In genomic region chr2:129957891-129958290, GRCh38 we compare ENCODE assay signal across 22 cellular contexts. TPM values are rescaled to one million over a fixed set of nuclear protein-coding genes. Genes with fewer than 3 reads are reported as not detected.
DNase-seq lines count a peak whose midpoint lies in the region; FAIRE-seq and TF ChIP-seq lines count a peak whose summit lies in the region.
"Had no signal": no experiment of that assay in that cellular context is flagged by ENCODE, and none has a peak within 500 bp of the region (broad histone marks: within the 10 kb centered on the region; RNA-seq: fewer than 3 reads in every experiment).

No MANE protein-coding gene starts in this region.

- no peak overlapping the region for H3K56ac ChIP-seq in H1 (replicated peaks; ENCODE audit: insufficient read length, low read depth, low read length)

- no peak overlapping the region for H2BK120ac ChIP-seq in H1 (replicated peaks; ENCODE audit: low read depth, low read length)

- no peaks in the 10 kb centered on the region for H3K23me2 ChIP-seq in H1 (ENCODE audit: low read depth, low read length)

- POLR2A ChIA-PET in H1 (lab: Charles Lee; ENCODE audit: partially characterized antibody): no interaction called here

- H3K27ac ChIP-seq in H1 (ENCODE audit: low read depth, low read length) (no peak overlapping the region), SJCRH30 (no peak overlapping the region)
- H3K27ac ChIP-seq: 22Rv1, A549, C4-2B, GM23248 had no signal

- no peak overlapping the region for H3K9ac ChIP-seq in H1 (replicated peaks in 1 of 4; ENCODE audit: extremely low read depth in 1 of 4, low read depth in 3 of 4, low read length in 3 of 4)
- H3K9ac ChIP-seq: GM23248 had no signal

- CTCF ChIA-PET in H1 (lab: Charles Lee; ENCODE audit: partially characterized antibody): no interaction called here

- WGBS in H1 (ENCODE audit: extremely low coverage in 1 of 2, insufficient coverage in 1 of 2, insufficient read length in 1 of 2, insufficient replicate concordance in 2 of 2, low coverage in 1 of 2, low lambda C conversion rate in 2 of 2, missing lambda C conversion rate in 1 of 2), 2 experiments: 88% methylated on average over 4 of the region's 4 CpGs; no CpG with 5 or more reads in 1 of the 2 experiments

- no peak overlapping the region for H3K14ac ChIP-seq in H1 (ENCODE audit: insufficient read length)

- no peak overlapping the region for H2BK5ac ChIP-seq in H1 (ENCODE audit: low read depth, low read length)

- FAIRE-seq in H1 (lab: Jason Lieb, UNC): no peak
- FAIRE-seq: A549, D721Med, GM12892, GM18507, H54 had no signal

- H3K4me2 ChIP-seq in H1 (ENCODE audit: insufficient read depth in 1 of 2, low read depth in 2 of 2, low read length in 2 of 2): no peak overlapping the region
- H3K4me2 ChIP-seq: A549 had no signal

- H2AFZ ChIP-seq in H1 (ENCODE audit: low read length): peak overlapping the region; percentile 62; the same call in 1 of the 2 replicates
- H2AFZ ChIP-seq: GM23248 had no signal

- no peak overlapping the region for H2AK5ac ChIP-seq in H1 (ENCODE audit: low read depth, low read length)

- no peak overlapping the region for H3K23ac ChIP-seq in H1 (ENCODE audit: insufficient read length)

- TF ChIP-seq CTCF in H1 (IDR thresholded peaks at IDR 0.05; ENCODE audit: control extremely low read depth in 1 of 3, insufficient read depth in 1 of 3, low read depth in 1 of 3, low read length in 3 of 3): no peak

- DNase-seq in SIG-M5 treated with dmso at 0.1 percent for 504 hours (lab: John Stamatoyannopoulos, UW; ENCODE audit: unreplicated experiment): peak; percentile 5
- no peak for DNase-seq in SIG-M5 (lab: John Stamatoyannopoulos, UW)
- no peak for DNase-seq in H1 (ENCODE audit: low read depth in 1 of 2, low spot score in 2 of 2)
- peak; percentile 93 for DNase-seq in islet precursor cell
- DNase-seq in NCI-H187 (lab: John Stamatoyannopoulos, UW): no peak
- DNase-seq in SJCRH30: no peak
- no peak for DNase-seq in NOMO-1 (lab: John Stamatoyannopoulos, UW; ENCODE audit: unreplicated experiment in 2 of 2)
- DNase-seq: AML-193; Caco-2; CD4-positive, alpha-beta T cell; GDM1; GM23248; HCEC 1CT had no signal

- TF ChIP-seq POLR2A in H1 (IDR thresholded peaks at IDR 0.05; ENCODE audit: control extremely low read depth in 1 of 2, low read depth in 2 of 2, low read length in 2 of 2): no peak

- no peak overlapping the region for H4K91ac ChIP-seq in H1 (replicated peaks; ENCODE audit: insufficient read length, low read length)

- H2BK15ac ChIP-seq in H1 (ENCODE audit: low read length): no peak overlapping the region

- H4K20me1 ChIP-seq in H1 (replicated peaks in 1 of 2; ENCODE audit: control insufficient read depth in 1 of 2, insufficient read depth in 2 of 2, low read length in 2 of 2): no peaks in the 10 kb centered on the region

- H3K79me2 ChIP-seq in H1 (ENCODE audit: control insufficient read depth in 1 of 2, insufficient read depth in 2 of 2, low read length in 2 of 2): no peaks in the 10 kb centered on the region

- no peak overlapping the region for H3K18ac ChIP-seq in H1 (ENCODE audit: extremely low read depth, low read length)

- no peak overlapping the region for H3K4ac ChIP-seq in H1 (replicated peaks; ENCODE audit: insufficient read length, low read depth, low read length)

- H2BK12ac ChIP-seq in H1 (ENCODE audit: low read depth, low read length): no peak overlapping the region

- no peak overlapping the region for H4K5ac ChIP-seq in H1 (ENCODE audit: insufficient read length, low read depth, low read length)

- H4K8ac ChIP-seq in H1 (ENCODE audit: extremely low read depth, insufficient read depth, low read length): no peak overlapping the region

- H3K4me3 ChIP-seq in H1 (ENCODE audit: extremely low read depth in 1 of 4, insufficient read depth in 2 of 4, low read depth in 3 of 4, low read length in 4 of 4): no peak overlapping the region
- H3K4me3 ChIP-seq in SJCRH30: no peak overlapping the region
- H3K4me3 ChIP-seq: A549, GM23248 had no signal

- no peak for TF ChIP-seq EP300 in H1 (IDR thresholded peaks at IDR 0.05; ENCODE audit: borderline replicate concordance in 1 of 2, low read depth in 2 of 2, low read length in 2 of 2)

- H3K27me3 ChIP-seq in H1 (replicated peaks in 1 of 4; ENCODE audit: control insufficient read depth in 3 of 4, extremely low read depth in 1 of 4, insufficient read depth in 3 of 4, low read length in 3 of 4) (no peaks in the 10 kb centered on the region), SJCRH30 (no peaks in the 10 kb centered on the region)

- no peak overlapping the region for H2BK20ac ChIP-seq in H1 (ENCODE audit: low read length)

- H3K36me3 ChIP-seq in H1 (ENCODE audit: control insufficient read depth in 2 of 4, insufficient read depth in 4 of 4, low read length in 3 of 4) (no peaks in the 10 kb centered on the region), SJCRH30 (no peaks in the 10 kb centered on the region)

- no peaks in the 10 kb centered on the region for H3K9me3 ChIP-seq in H1 (ENCODE audit: insufficient read depth in 2 of 2, low read depth in 1 of 2, low read length in 1 of 2)
- H3K9me3 ChIP-seq in SJCRH30 (replicated peaks): no peaks in the 10 kb centered on the region
- H3K9me3 ChIP-seq: A549, Caco-2 had no signal

- no peaks in the 10 kb centered on the region for H3K79me1 ChIP-seq in H1 (ENCODE audit: low read depth, low read length)

- no peak for TF ChIP-seq RAD21 in H1 (IDR thresholded peaks at IDR 0.05 in 1 of 2, conservative IDR thresholded peaks at IDR 0.05 in 1 of 2; ENCODE audit: low read depth in 2 of 2, low read length in 2 of 2)

- peaks cover 0 to 3% (median 0%) of the 10 kb centered on the region in 4 experiments; a peak in 1 of 7 replicates for H3K4me1 ChIP-seq in H1 (replicated peaks in 1 of 4; ENCODE audit: control insufficient read depth in 3 of 4, insufficient read depth in 4 of 4, low read length in 3 of 4)
- H3K4me1 ChIP-seq in SJCRH30: no peaks in the 10 kb centered on the region
- H3K4me1 ChIP-seq: A549, Caco-2 had no signal

TF ChIP-seq in H1, 55 proteins besides CTCF, POLR2A, EP300 and RAD21 (continues in another document):
- no peak for TF ChIP-seq TCF12 (IDR thresholded peaks at IDR 0.05; ENCODE audit: low read depth, low read length)
- TF ChIP-seq KDM1A (IDR thresholded peaks at IDR 0.05; ENCODE audit: borderline replicate concordance, low read length): no peak
- TF ChIP-seq E2F6 (IDR thresholded peaks at IDR 0.05): no peak
- no peak for TF ChIP-seq TAF1 (IDR thresholded peaks at IDR 0.05; ENCODE audit: low read depth, low read length)
- no peak for TF ChIP-seq PHF8 (conservative IDR thresholded peaks at IDR 0.05; ENCODE audit: low read depth, low read length)
- no peak for TF ChIP-seq BACH1 (IDR thresholded peaks at IDR 0.05; ENCODE audit: low read length)
- TF ChIP-seq CBX5 (IDR thresholded peaks at IDR 0.05; ENCODE audit: low read depth, low read length): no peak
- TF ChIP-seq EZH2 (IDR thresholded peaks at IDR 0.05; ENCODE audit: low read depth, low read length, severe bottlenecking): no peak
- no peak for TF ChIP-seq SIX5 (IDR thresholded peaks at IDR 0.05; ENCODE audit: low read depth, low read length)
- no peak for TF ChIP-seq BCL11A (IDR thresholded peaks at IDR 0.05; ENCODE audit: low read depth in 2 of 2, low read length in 2 of 2)
- no peak for TF ChIP-seq BRCA1 (IDR thresholded peaks at IDR 0.05; ENCODE audit: low read depth, low read length)
- no peak for TF ChIP-seq KDM5A (IDR thresholded peaks at IDR 0.05; ENCODE audit: low read length)
- TF ChIP-seq HDAC2 (IDR thresholded peaks at IDR 0.05; ENCODE audit: borderline replicate concordance in 1 of 2, low read depth in 2 of 2, low read length in 2 of 2): no peak
- no peak for TF ChIP-seq NRF1 (IDR thresholded peaks at IDR 0.05; ENCODE audit: low read depth, low read length)
- no peak for TF ChIP-seq SIRT6 (IDR thresholded peaks at IDR 0.05; ENCODE audit: low read length)
- no peak for TF ChIP-seq RXRA (IDR thresholded peaks at IDR 0.05; ENCODE audit: insufficient read depth, low read depth, low read length)
- no peak for TF ChIP-seq MAFK (IDR thresholded peaks at IDR 0.05; ENCODE audit: low read depth, low read length)

RNA-seq across cellular contexts. Expression of gene RAB6C, which starts 21.6 kb away (rescaled TPM):
- total RNA-seq in H1 (2021; fragmentation: NEBNext Ultra II Directional; extraction: Animal tissue kit (Norgen Biotek cat#: 25700)): 0.09 TPM in 1 of 2 replicates, not detected in the other
- 0.03 TPM in 1 of 2 replicates, not detected in the other for polyA plus RNA-seq in H1 (2011; rRNA removed)
- polyA plus RNA-seq in H1 (2011; cell fraction: cytosol; rRNA removed): 0.06 TPM
- 0.03 TPM for polyA plus RNA-seq in H1 (2011; cell fraction: nucleus; rRNA removed)
- 0.05 TPM in 1 of 4 replicates, not detected in the others for polyA plus RNA-seq in H1 (2012, experiment 1 of 2)
- not detected for polyA plus RNA-seq in H1 (2012, experiment 2 of 2)
- 0.02 TPM for polyA plus RNA-seq in H1 (2013, experiment 1 of 2)
- polyA plus RNA-seq in H1 (2013, experiment 2 of 2): 0.04 TPM
- polyA minus RNA-seq in H1 (2011; rRNA and poly(A)+ RNA removed): 0.07 TPM in 1 of 2 replicates, not detected in the other
- not detected for polyA minus RNA-seq in H1 (2011; cell fraction: cytosol; rRNA and poly(A)+ RNA removed)
- not detected for polyA minus RNA-seq in H1 (2011; cell fraction: nucleus; rRNA and poly(A)+ RNA removed)
- total RNA-seq in SJCRH30 (2014; rRNA removed; shearing (Covaris generic)): not detected in 2 replicates
- total RNA-seq: Caco-2; CD4-positive, alpha-beta T cell; GM23248; HT-29 had no signal
- polyA plus RNA-seq: BJ, GM23248 had no signal

Comparison
In these comparisons a context has a peak if more than half of its experiments do, and no peak if none do; other contexts are left out.
1. DNase-seq: peak in SIG-M5 treated with dmso at 0.1 percent for 504 hours (single experiment) and islet precursor cell (single experiment); none in SIG-M5 (single experiment), H1 (0 of 2), NCI-H187 (0 of 2), SJCRH30 (0 of 2) and NOMO-1 (0 of 2).